Comparison of ENCODE assay signal across 30 cellular contexts in genomic region chr20:53743607-53744260, GRCh38.
A peak's percentile ranks its signal among the peaks of the same experiment; 100 is the strongest.
DNase-seq lines count a peak whose midpoint lies in the region; ATAC-seq and TF ChIP-seq lines count a peak whose summit lies in the region.
"Had no signal": no experiment of that assay in that cellular context is flagged by ENCODE, and none has a peak within 500 bp of the region (broad histone marks: within the 10 kb centered on the region; RNA-seq: fewer than 3 reads in every experiment).

No MANE protein-coding gene starts in this region.

- H3K36me3 ChIP-seq in OCI-LY1 (ENCODE audit: insufficient read depth, low read length) (no peaks in the 10 kb centered on the region), esophagus squamous epithelium (no peaks in the 10 kb centered on the region)
- H3K36me3 ChIP-seq: gastrocnemius medialis, MG63, thoracic aorta, vagina had no signal

- H3K4me2 ChIP-seq in OCI-LY1 (ENCODE audit: low read length): no peak overlapping the region
- H3K4me2 ChIP-seq: A549, hepatocyte had no signal

- H4K20me1 ChIP-seq in OCI-LY1 (ENCODE audit: insufficient read depth, low read length): no peaks in the 10 kb centered on the region

- H3K27ac ChIP-seq in OCI-LY1 (ENCODE audit: low read depth, low read length, poor library complexity, severe bottlenecking) (peak overlapping the region; percentile 47), esophagus squamous epithelium (no peak overlapping the region)
- H3K27ac ChIP-seq: gastrocnemius medialis, hepatocyte, thoracic aorta, vagina had no signal

- H3K27me3 Mint-ChIP-seq in activated CD8-positive, alpha-beta T cell treated with anti-CD3 and anti-CD28 coated beads for 36 hours: no peaks in the 10 kb centered on the region
- no peaks in the 10 kb centered on the region for H3K27me3 Mint-ChIP-seq in activated CD8-positive, alpha-beta T cell treated with anti-CD3 and anti-CD28 coated beads, Interleukin-2, amount 10 ng/mL, durations not matched to agents 7 days and 5 days (ENCODE audit: low read depth)
- H3K27me3 Mint-ChIP-seq in glutamatergic neuron (ENCODE audit: unreplicated experiment): peaks cover 1% of the 10 kb centered on the region
- H3K27me3 Mint-ChIP-seq in stimulated activated naive B cell treated with anti-CD40 and anti-IgM and Interleukin-4, amounts not matched to agents 10 μg/mL and 1 μg/mL and 100 μg/mL, for 72 hours: no peaks in the 10 kb centered on the region
- H3K27me3 Mint-ChIP-seq: central memory CD8-positive, alpha-beta T cell had no signal

- peaks cover 50% of the 10 kb centered on the region for H3K4me1 ChIP-seq in OCI-LY1 (ENCODE audit: insufficient read depth, low read length, severe bottlenecking)
- H3K4me1 ChIP-seq in esophagus squamous epithelium: peaks cover 0 to 43% (median 2%) of the 10 kb centered on the region in 3 donors

- POLR2A ChIA-PET in activated CD8-positive, alpha-beta T cell treated with anti-CD3 and anti-CD28 coated beads for 36 hours (lab: Charles Lee): interaction anchor here (1.1 kb wide), 1 partner anchor 9 kb away, joined by 3 read pairs; no protein-coding TSS in a partner anchor
- POLR2A ChIA-PET in activated CD8-positive, alpha-beta T cell treated with anti-CD3 and anti-CD28 coated beads, Interleukin-2, amount 10 ng/mL, durations not matched to agents 7 days and 5 days (lab: Charles Lee): no interaction called here

- no peaks in the 10 kb centered on the region for H3K9me3 Mint-ChIP-seq in activated CD8-positive, alpha-beta T cell treated with anti-CD3 and anti-CD28 coated beads for 36 hours
- no peaks in the 10 kb centered on the region for H3K9me3 Mint-ChIP-seq in activated CD8-positive, alpha-beta T cell treated with anti-CD3 and anti-CD28 coated beads, Interleukin-2, amount 10 ng/mL, durations not matched to agents 7 days and 5 days (ENCODE audit: insufficient read depth)
- peaks cover 6% of the 10 kb centered on the region for H3K9me3 Mint-ChIP-seq in glutamatergic neuron (ENCODE audit: unreplicated experiment)
- H3K9me3 Mint-ChIP-seq in stimulated activated naive B cell treated with anti-CD40 and anti-IgM and Interleukin-4, amounts not matched to agents 10 μg/mL and 1 μg/mL and 100 μg/mL, for 72 hours: no peaks in the 10 kb centered on the region
- H3K9me3 Mint-ChIP-seq: central memory CD8-positive, alpha-beta T cell; immature natural killer cell had no signal

- WGBS in esophagus squamous epithelium, 2 donors: 80 to 91% methylated on average over 10 to 12 of the region's 12 CpGs

- H3K27ac Mint-ChIP-seq in activated CD8-positive, alpha-beta T cell treated with anti-CD3 and anti-CD28 coated beads for 36 hours: peak overlapping the region; percentile 4
- H3K27ac Mint-ChIP-seq in activated CD8-positive, alpha-beta T cell treated with anti-CD3 and anti-CD28 coated beads, Interleukin-2, amount 10 ng/mL, durations not matched to agents 7 days and 5 days: no peak overlapping the region
- peak overlapping the region; percentile 50 for H3K27ac Mint-ChIP-seq in glutamatergic neuron (ENCODE audit: unreplicated experiment)
- H3K27ac Mint-ChIP-seq in stimulated activated naive B cell treated with anti-CD40 and anti-IgM and Interleukin-4, amounts not matched to agents 10 μg/mL and 1 μg/mL and 100 μg/mL, for 72 hours: peak overlapping the region; percentile 83
- H3K27ac Mint-ChIP-seq: immature natural killer cell had no signal

- H3K4me3 ChIP-seq in OCI-LY1 (ENCODE audit: low read depth, low read length, poor library complexity, severe bottlenecking) (no peak overlapping the region), esophagus squamous epithelium (no peak overlapping the region)
- H3K4me3 ChIP-seq: A549, gastrocnemius medialis, hepatocyte, MG63, thoracic aorta, vagina had no signal

- in situ Hi-C loops in ACHN (cut with HindIII; ENCODE audit: low pct_ligation_motif_present, low pct_unique_long_range_greater_than_20kb, low sequenced_read_pairs): no loop called here

- H3K36me3 Mint-ChIP-seq in activated CD8-positive, alpha-beta T cell treated with anti-CD3 and anti-CD28 coated beads for 36 hours (ENCODE audit: low read depth): no peaks in the 10 kb centered on the region
- no peaks in the 10 kb centered on the region for H3K36me3 Mint-ChIP-seq in activated CD8-positive, alpha-beta T cell treated with anti-CD3 and anti-CD28 coated beads, Interleukin-2, amount 10 ng/mL, durations not matched to agents 7 days and 5 days (ENCODE audit: low read depth)
- no peaks in the 10 kb centered on the region for H3K36me3 Mint-ChIP-seq in glutamatergic neuron (ENCODE audit: unreplicated experiment)
- no peaks in the 10 kb centered on the region for H3K36me3 Mint-ChIP-seq in stimulated activated naive B cell treated with anti-CD40 and anti-IgM and Interleukin-4, amounts not matched to agents 10 μg/mL and 1 μg/mL and 100 μg/mL, for 72 hours

- H3K4me3 Mint-ChIP-seq in activated CD8-positive, alpha-beta T cell treated with anti-CD3 and anti-CD28 coated beads for 36 hours: no peak overlapping the region
- H3K4me3 Mint-ChIP-seq in activated CD8-positive, alpha-beta T cell treated with anti-CD3 and anti-CD28 coated beads, Interleukin-2, amount 10 ng/mL, durations not matched to agents 7 days and 5 days: no peak overlapping the region
- no peak overlapping the region for H3K4me3 Mint-ChIP-seq in glutamatergic neuron (ENCODE audit: unreplicated experiment)
- H3K4me3 Mint-ChIP-seq in stimulated activated naive B cell treated with anti-CD40 and anti-IgM and Interleukin-4, amounts not matched to agents 10 μg/mL and 1 μg/mL and 100 μg/mL, for 72 hours: no peak overlapping the region
- H3K4me3 Mint-ChIP-seq: central memory CD8-positive, alpha-beta T cell; immature natural killer cell had no signal

- ATAC-seq in activated CD8-positive, alpha-beta T cell treated with anti-CD3 and anti-CD28 coated beads for 36 hours: no peak
- no peak for ATAC-seq in activated CD8-positive, alpha-beta T cell treated with anti-CD3 and anti-CD28 coated beads, Interleukin-2, amount 10 ng/mL, durations not matched to agents 7 days and 5 days
- ATAC-seq in stimulated activated naive B cell treated with anti-CD40 and anti-IgM and Interleukin-4, amounts not matched to agents 10 μg/mL and 1 μg/mL and 100 μg/mL, for 72 hours (replicated peaks): no peak
- ATAC-seq: A549; gastrocnemius medialis; left colon; Right ventricle myocardium inferior; stimulated activated naive CD8-positive, alpha-beta T cell treated with anti-CD3 and anti-CD28 coated beads, Interleukin-15, Interleukin-2, amounts not matched to agents 100 U/mL and 50 U/mL, for 24 hours had no signal

- CTCF ChIA-PET in activated CD8-positive, alpha-beta T cell treated with anti-CD3 and anti-CD28 coated beads for 36 hours (lab: Charles Lee): interaction anchor here (1.1 kb wide), 1 partner anchor 172 kb away, joined by 4 read pairs; no protein-coding TSS in a partner anchor
- CTCF ChIA-PET in activated CD8-positive, alpha-beta T cell treated with anti-CD3 and anti-CD28 coated beads, Interleukin-2, amount 10 ng/mL, durations not matched to agents 7 days and 5 days (lab: Charles Lee): no interaction called here

- no peak for TF ChIP-seq CTCF in activated CD8-positive, alpha-beta T cell treated with anti-CD3 and anti-CD28 coated beads for 36 hours (IDR thresholded peaks at IDR 0.05)
- TF ChIP-seq CTCF in OCI-LY1 (IDR thresholded peaks at IDR 0.05; ENCODE audit: low read length): no peak
- TF ChIP-seq CTCF in glutamatergic neuron (IDR thresholded peaks at IDR 0.05; ENCODE audit: partially characterized antibody, unreplicated experiment): no peak
- no peak for TF ChIP-seq CTCF in esophagus squamous epithelium (IDR thresholded peaks at IDR 0.05)

- peak overlapping the region; percentile 52; the same call in 1 of the 2 replicates for H2AFZ ChIP-seq in OCI-LY1 (ENCODE audit: low read length)
- H2AFZ ChIP-seq: hepatocyte had no signal

- TF ChIP-seq POLR2A in esophagus squamous epithelium (IDR thresholded peaks at IDR 0.05): no peak

- intact Hi-C loops in activated CD8-positive, alpha-beta T cell treated with anti-CD3 and anti-CD28 coated beads for 36 hours (cut with micrococcal nuclease): no loop called here
- intact Hi-C loops in esophagus squamous epithelium (cut with DNase I): no loop called here

- H3K9me2 ChIP-seq in OCI-LY1 (ENCODE audit: low read depth, low read length): no peaks in the 10 kb centered on the region

- peaks cover 30% of the 10 kb centered on the region for H3K4me1 Mint-ChIP-seq in activated CD8-positive, alpha-beta T cell treated with anti-CD3 and anti-CD28 coated beads for 36 hours (ENCODE audit: low read depth)
- peaks cover 52% of the 10 kb centered on the region for H3K4me1 Mint-ChIP-seq in activated CD8-positive, alpha-beta T cell treated with anti-CD3 and anti-CD28 coated beads, Interleukin-2, amount 10 ng/mL, durations not matched to agents 7 days and 5 days (ENCODE audit: low read depth)
- H3K4me1 Mint-ChIP-seq in glutamatergic neuron (ENCODE audit: low read depth, unreplicated experiment): peaks cover 32% of the 10 kb centered on the region
- peaks cover 32 to 49% of the 10 kb centered on the region in 2 donors for H3K4me1 Mint-ChIP-seq in stimulated activated naive B cell treated with anti-CD40 and anti-IgM and Interleukin-4, amounts not matched to agents 10 μg/mL and 1 μg/mL and 100 μg/mL, for 72 hours

- no peaks in the 10 kb centered on the region for H3K79me2 ChIP-seq in OCI-LY1 (ENCODE audit: insufficient read depth, low read length)
- H3K79me2 ChIP-seq: hepatocyte had no signal

- H3K27me3 ChIP-seq in OCI-LY1 (ENCODE audit: insufficient read depth, low read length) (no peaks in the 10 kb centered on the region), esophagus squamous epithelium (no peaks in the 10 kb centered on the region)
- H3K27me3 ChIP-seq: gastrocnemius medialis, hepatocyte, MG63, vagina had no signal

- H3K9me3 ChIP-seq in OCI-LY1 (ENCODE audit: low read length): no peaks in the 10 kb centered on the region
- no peaks in the 10 kb centered on the region for H3K9me3 ChIP-seq in esophagus squamous epithelium
- H3K9me3 ChIP-seq: A549, gastrocnemius medialis, MG63, thoracic aorta, vagina had no signal

- DNase-seq in activated CD8-positive, alpha-beta T cell treated with anti-CD3 and anti-CD28 coated beads for 36 hours: no peak
- DNase-seq in activated CD8-positive, alpha-beta T cell treated with anti-CD3 and anti-CD28 coated beads, Interleukin-2, amount 10 ng/mL, durations not matched to agents 7 days and 5 days: no peak
- no peak for DNase-seq in glutamatergic neuron
- no peak for DNase-seq in stimulated activated naive B cell treated with anti-CD40 and anti-IgM and Interleukin-4, amounts not matched to agents 10 μg/mL and 1 μg/mL and 100 μg/mL, for 72 hours
- DNase-seq in ACHN: no peak
- no peak for DNase-seq in AG20443 (ENCODE audit: low spot score)
- DNase-seq in esophagus squamous epithelium (lab: John Stamatoyannopoulos, UW): no peak
- DNase-seq: activated CD8-positive, alpha-beta memory T cell treated with anti-CD3 and anti-CD28 coated beads, Interleukin-2, amount 50 U/mL, for 4 hours; COR-L47; dermis blood vessel endothelial cell; gastrocnemius medialis; GF-D8; immature natural killer cell; KBM-7; left colon; MG63; NCI-H1105 treated with DMSO at 0.1 percent for 48 hours; NCI-H2081; NCI-H446; NCI-H82; nucleus accumbens; OCI-M1; stimulated activated naive CD8-positive, alpha-beta T cell treated with anti-CD3 and anti-CD28 coated beads, Interleukin-15, Interleukin-2, amounts not matched to agents 100 U/mL and 50 U/mL, for 24 hours had no signal

- 0 out of 2 replicates have a peak, but pooled peaks cover 5% of the 10 kb centered on the region for H3F3A ChIP-seq in OCI-LY1 (ENCODE audit: insufficient read depth, low read length)

- H3K9ac ChIP-seq in OCI-LY1 (ENCODE audit: low read length): no peak overlapping the region
